9 cellular contexts compared by ENCODE assay signal in the genomic region with DNA sequence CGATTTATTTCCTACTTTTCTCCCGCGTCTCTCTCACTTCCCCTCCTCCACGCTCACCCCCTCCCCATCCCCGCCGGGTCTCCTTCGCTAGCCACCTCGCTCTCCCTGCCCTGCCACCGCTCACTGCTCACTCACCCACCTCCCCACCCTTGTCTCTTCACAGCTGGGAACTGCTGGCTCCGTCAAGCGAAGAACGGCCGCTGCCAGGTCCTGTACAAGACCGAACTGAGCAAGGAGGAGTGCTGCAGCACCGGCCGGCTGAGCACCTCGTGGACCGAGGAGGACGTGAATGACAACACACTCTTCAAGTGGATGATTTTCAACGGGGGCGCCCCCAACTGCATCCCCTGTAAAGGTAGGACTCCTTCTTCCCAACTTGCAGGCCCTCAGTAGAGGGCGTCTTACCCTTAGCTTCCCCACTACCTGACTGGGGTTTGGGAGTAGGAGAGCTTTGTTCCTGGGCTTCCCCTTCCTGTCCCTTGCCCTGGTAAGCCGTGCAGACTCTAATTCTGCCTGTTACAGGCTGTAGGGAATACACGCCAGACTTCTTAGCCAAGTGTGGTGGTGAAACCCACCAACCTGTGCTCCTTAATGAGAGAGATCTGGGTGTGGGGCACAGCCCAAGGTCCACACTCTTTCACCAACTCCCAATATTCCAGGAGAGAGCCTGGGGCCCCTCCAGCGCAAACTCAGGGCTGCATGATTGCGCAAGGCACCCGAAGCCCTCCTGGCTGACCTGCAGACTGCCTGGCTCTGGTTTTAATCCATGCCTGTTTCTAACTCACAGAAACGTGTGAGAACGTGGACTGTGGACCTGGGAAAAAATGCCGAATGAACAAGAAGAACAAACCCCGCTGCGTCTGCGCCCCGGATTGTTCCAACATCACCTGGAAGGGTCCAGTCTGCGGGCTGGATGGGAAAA. TPM values are rescaled to one million over a fixed set of nuclear protein-coding genes. Genes with fewer than 3 reads are reported as not detected.
DNase-seq lines count a peak whose midpoint lies in the region; ATAC-seq and TF ChIP-seq lines count a peak whose summit lies in the region.
"Had no signal": no experiment of that assay in that cellular context is flagged by ENCODE, and none has a peak within 500 bp of the region (broad histone marks: within the 10 kb centered on the region; RNA-seq: fewer than 3 reads in every experiment).

No MANE protein-coding gene starts in this region.

- H3K27me3 ChIP-seq in mammary epithelial cell (ENCODE audit: insufficient read depth, low read length) = no peaks in the 10 kb centered on the region

- in situ Hi-C loops in mammary epithelial cell (cut with MboI; ENCODE audit: low sequenced_read_pairs in 2 of 2) = loop anchor here (10.0 kb wide), 3 partner anchors 148 to 752 kb away; no protein-coding TSS in a partner anchor

- POLR2A ChIA-PET in OCI-LY7 (lab: Charles Lee) = no interaction called here

- no peaks in the 10 kb centered on the region for H3K36me3 Mint-ChIP-seq in stimulated activated memory B cell treated with anti-CD40 and anti-IgM and Interleukin-4, amounts not matched to agents 10 μg/mL and 1 μg/mL and 100 μg/mL, for 72 hours

- DNase-seq in DMS79 treated with DMSO at 0.1 percent for 48 hours (lab: John Stamatoyannopoulos, UW) (peak; percentile 2), DMS79 (lab: John Stamatoyannopoulos, UW) (no peak), OCI-LY7 (ENCODE audit: low spot score) (peak; percentile 17), mammary epithelial cell (peak; percentile 59), islet precursor cell (peak; percentile 85), nucleus accumbens (lab: John Stamatoyannopoulos, UW) (no peak)

- H3K79me2 ChIP-seq in OCI-LY7 (ENCODE audit: insufficient read depth, low read depth, low read length) (no peaks in the 10 kb centered on the region), mammary epithelial cell (ENCODE audit: insufficient read depth, low read length) (peaks cover 49% of the 10 kb centered on the region)

- H4K20me1 ChIP-seq in OCI-LY7 (ENCODE audit: insufficient read depth, low read length) (no peaks in the 10 kb centered on the region), mammary epithelial cell (ENCODE audit: insufficient read depth, low read length) (no peaks in the 10 kb centered on the region)

- peak overlapping the region; percentile 100 for H3K9ac ChIP-seq in mammary epithelial cell (ENCODE audit: insufficient read depth, low read length)

- H3K9me3 Mint-ChIP-seq in stimulated activated memory B cell treated with anti-CD40 and anti-IgM and Interleukin-4, amounts not matched to agents 10 μg/mL and 1 μg/mL and 100 μg/mL, for 72 hours = no peaks in the 10 kb centered on the region

- H3K4me2 ChIP-seq in OCI-LY7 (ENCODE audit: low read length) = peak overlapping the region; percentile 77
- H3K4me2 ChIP-seq in mammary epithelial cell (ENCODE audit: insufficient read depth, low read depth, low read length) = peak overlapping the region; percentile 95

- CTCF ChIA-PET in OCI-LY7 (lab: Charles Lee; ENCODE audit: unreplicated experiment) = interaction anchor here (1.2 kb wide), 1 partner anchor 1036 kb away, joined by 4 read pairs; no protein-coding TSS in a partner anchor
- CTCF ChIA-PET in mammary epithelial cell (lab: Charles Lee; ENCODE audit: low non-redundant PET) = interaction anchor here (0.7 kb wide), 1 partner anchor 678 kb away, joined by 3 read pairs; no protein-coding TSS in a partner anchor

- H3K4me1 Mint-ChIP-seq in stimulated activated memory B cell treated with anti-CD40 and anti-IgM and Interleukin-4, amounts not matched to agents 10 μg/mL and 1 μg/mL and 100 μg/mL, for 72 hours = peaks cover 43% of the 10 kb centered on the region

- H3K4me3 ChIP-seq in OCI-LY7 (ENCODE audit: low read depth, low read length, poor library complexity, severe bottlenecking) (peak overlapping the region; percentile 56), mammary epithelial cell (replicated peaks in 1 of 3; ENCODE audit: insufficient read depth in 1 of 3, low read depth in 2 of 3, low read length in 3 of 3) (peak overlapping the region; percentile 85 to 97 (median 96))

- peak; percentile 53 for ATAC-seq in stimulated activated memory B cell treated with anti-CD40 and anti-IgM and Interleukin-4, amounts not matched to agents 10 μg/mL and 1 μg/mL and 100 μg/mL, for 72 hours
- ATAC-seq in HG02610 (IDR thresholded peaks at IDR 0.05; ENCODE audit: unreplicated experiment) = no peak

- WGBS in mammary epithelial cell (ENCODE audit: low coverage, missing lambda C conversion rate) = 24% methylated on average over 25 of the region's 35 CpGs

- dilution Hi-C loops in mammary epithelial cell (cut with HindIII; ENCODE audit: low sequenced_read_pairs) = loop anchor here (5.0 to 10.0 kb wide), 2 partner anchors 148 to 221 kb away; no protein-coding TSS in a partner anchor

- TF ChIP-seq CTCF in OCI-LY7 (conservative IDR thresholded peaks at IDR 0.05; ENCODE audit: low read length) (peak; percentile 59), mammary epithelial cell (conservative IDR thresholded peaks at IDR 0.05 in 1 of 2, IDR thresholded peaks at IDR 0.05 in 1 of 2; ENCODE audit: extremely low read depth in 1 of 2, insufficient read depth in 1 of 2, low read depth in 1 of 2, low read length in 2 of 2) (peak; percentile 15 to 68)

- H3K27ac Mint-ChIP-seq in stimulated activated memory B cell treated with anti-CD40 and anti-IgM and Interleukin-4, amounts not matched to agents 10 μg/mL and 1 μg/mL and 100 μg/mL, for 72 hours = peak overlapping the region; percentile 68

- H3K27ac ChIP-seq in OCI-LY7 (ENCODE audit: low read depth, low read length, poor library complexity, severe bottlenecking) = no peak overlapping the region
- H3K27ac ChIP-seq in mammary epithelial cell (ENCODE audit: insufficient read depth, low read depth, low read length) = peak overlapping the region; percentile 98
- H3K27ac ChIP-seq: C4-2B had no signal

- intact Hi-C loops in OCI-LY7 (cut with micrococcal nuclease; ENCODE audit: unreplicated experiment) = loop anchor here (10.0 kb wide), 1 partner anchor 172 kb away; no protein-coding TSS in a partner anchor
- intact Hi-C loops in mammary epithelial cell (cut with micrococcal nuclease) = loop anchor here (1.0 to 5.0 kb wide), 5 partner anchors 119 to 676 kb away; no protein-coding TSS in a partner anchor

- H3K36me3 ChIP-seq in OCI-LY7 (ENCODE audit: insufficient read depth, low read length) = no peaks in the 10 kb centered on the region
- H3K36me3 ChIP-seq in mammary epithelial cell (ENCODE audit: insufficient read depth, low read length) = peaks cover 38% of the 10 kb centered on the region

- H3K4me3 Mint-ChIP-seq in stimulated activated memory B cell treated with anti-CD40 and anti-IgM and Interleukin-4, amounts not matched to agents 10 μg/mL and 1 μg/mL and 100 μg/mL, for 72 hours = peak overlapping the region; percentile 92

- peaks cover 59% of the 10 kb centered on the region for H3K27me3 Mint-ChIP-seq in stimulated activated memory B cell treated with anti-CD40 and anti-IgM and Interleukin-4, amounts not matched to agents 10 μg/mL and 1 μg/mL and 100 μg/mL, for 72 hours

- no peaks in the 10 kb centered on the region for H3K9me2 ChIP-seq in OCI-LY7 (ENCODE audit: insufficient read depth, low read length)

- H3K9me3 ChIP-seq in OCI-LY7 (ENCODE audit: low read length) (no peaks in the 10 kb centered on the region), mammary epithelial cell (replicated peaks; ENCODE audit: insufficient read depth, low read length) (no peaks in the 10 kb centered on the region)

- peaks cover 6% of the 10 kb centered on the region for H3K4me1 ChIP-seq in OCI-LY7 (ENCODE audit: insufficient read depth, low read length, poor library complexity, severe bottlenecking)
- H3K4me1 ChIP-seq in mammary epithelial cell (ENCODE audit: insufficient read depth, low read length) = peaks cover 29% of the 10 kb centered on the region

- BruUV-seq in OCI-LY7 (replicated peaks; lab: Mats Ljungman, UMichigan) (no TSS peak), mammary epithelial cell (replicated peaks; lab: Mats Ljungman, UMichigan) (no TSS peak)

- H2AFZ ChIP-seq in OCI-LY7 (ENCODE audit: low read length) (peak overlapping the region; percentile 72), mammary epithelial cell (ENCODE audit: low read depth, low read length) (peak overlapping the region; percentile 12)

RNA-seq across cellular contexts. Expression of a gene that starts 2.5 kb away (rescaled TPM):
- not detected in 2 replicates for total RNA-seq in OCI-LY7 (2014; rRNA removed; shearing (Covaris generic))
- total RNA-seq in OCI-LY7 (2022) (0.57 TPM in 1 of 2 replicates, not detected in the other), mammary epithelial cell (100 to 1,000 TPM; 185 to 488 TPM)
- 324 TPM for polyA plus RNA-seq in mammary epithelial cell
- polyA minus RNA-seq in mammary epithelial cell = 312 TPM

Comparison
In these comparisons a context has a peak if more than half of its experiments do, and no peak if none do; other contexts are left out.
1. DNase-seq: peak in DMS79 treated with DMSO at 0.1 percent for 48 hours (single experiment), OCI-LY7 (single experiment), mammary epithelial cell (single experiment) and islet precursor cell (single experiment); none in DMS79 (single experiment) and nucleus accumbens (0 of 56).
2. RNA of a gene that starts 2.5 kb away (total RNA-seq): 185 to 488 TPM in mammary epithelial cell; 0.57 TPM in OCI-LY7; every median in the first group is over 100 times any median in the second.